Comparison of ENCODE assay signal across 20 cellular contexts in the genomic region with DNA sequence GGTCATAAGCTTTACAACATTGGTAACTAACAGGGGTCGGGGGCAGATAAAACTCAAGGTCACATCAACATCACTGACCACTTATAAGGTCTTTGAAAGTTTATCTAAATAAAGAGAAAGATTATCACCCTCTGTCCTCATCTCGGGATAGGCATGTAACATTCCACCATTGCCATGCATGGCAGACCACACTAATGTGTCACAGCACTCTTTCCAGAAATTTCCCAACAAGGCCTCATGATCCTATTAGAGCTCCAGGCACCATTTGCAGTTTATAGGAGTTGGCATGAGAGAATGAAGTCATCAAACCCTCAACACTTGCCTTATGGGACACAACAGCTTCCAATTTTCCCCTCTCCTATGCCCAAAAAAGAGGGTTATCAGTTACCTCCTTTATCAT.
"Had no signal": no experiment of that assay in that cellular context is flagged by ENCODE, and none has a peak within 500 bp of the region (broad histone marks: within the 10 kb centered on the region; RNA-seq: fewer than 3 reads in every experiment).

No MANE protein-coding gene starts in this region.

- H3K9me3 ChIP-seq: SJCRH30, SK-N-SH had no signal

- H3K27me3 ChIP-seq: SJCRH30 had no signal

- H3K9ac ChIP-seq: SK-N-SH had no signal

- H3K36me3 ChIP-seq: SJCRH30 had no signal

- ATAC-seq: activated T-cell treated with anti-CD3 and anti-CD28 coated beads, Interleukin-2, amount 50 U/mL, for 4 hours had no signal

- H3K27ac ChIP-seq: SJCRH30, VCaP had no signal

- DNase-seq: activated CD4-positive, alpha-beta memory T cell treated with anti-CD3 and anti-CD28 coated beads for 36 hours; activated CD4-positive, alpha-beta T cell treated with anti-CD3 and anti-CD28 coated beads, Interleukin-2, amount 10 ng/mL, durations not matched to agents 7 days and 5 days; activated CD4-positive, CD25-positive, alpha-beta regulatory T cell; activated CD8-positive, alpha-beta memory T cell treated with anti-CD3 and anti-CD28 coated beads for 24 hours; activated effector memory CD4-positive, alpha-beta T cell treated with anti-CD3 and anti-CD28 coated beads, Interleukin-2, amount 50 U/mL, for 16 hours; activated naive CD4-positive, alpha-beta T cell treated with anti-CD3 and anti-CD28 coated beads for 36 hours; activated T-cell treated with anti-CD3 and anti-CD28 coated beads, Interleukin-2, amount 50 U/mL, for 4 hours; amygdala; KG1; NCI-H1092; NCI-H1417; NCI-H1930; NCI-H2171; NCI-H226; NCI-H526; NCI-H774; SJCRH30; SK-N-SH; T-helper 1 cell had no signal

- H3K4me3 ChIP-seq: SJCRH30 had no signal

- H3K4me2 ChIP-seq: SK-N-SH had no signal
